ENCODE assay signal across 26 cellular contexts in the genomic region with DNA sequence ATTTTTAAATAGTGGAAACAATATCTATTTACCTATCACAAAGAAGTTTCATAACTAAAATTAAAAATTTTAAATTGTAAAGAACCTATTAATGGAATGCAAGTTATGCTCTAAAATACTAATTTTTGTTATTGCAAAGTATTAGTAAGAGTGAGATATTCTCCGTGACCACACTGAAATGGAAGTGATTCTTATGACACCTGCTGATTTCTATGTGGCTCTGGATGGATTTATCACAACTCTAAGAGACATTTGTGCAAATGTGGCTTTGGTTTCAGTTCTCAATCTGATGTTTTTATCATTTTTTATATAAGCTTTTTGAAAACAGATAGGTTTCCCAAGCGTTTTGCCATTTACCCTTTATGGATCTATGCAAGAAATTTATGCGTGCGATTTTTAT.
"Had no signal": no experiment of that assay in that cellular context is flagged by ENCODE, and none has a peak within 500 bp of the region (broad histone marks: within the 10 kb centered on the region; RNA-seq: fewer than 3 reads in every experiment).

No MANE protein-coding gene starts in this region.

- H3K4me1 ChIP-seq: foreskin keratinocyte, lower lobe of right lung, pancreas, psoas muscle, right atrium auricular region, thyroid gland, upper lobe of right lung had no signal

- H3K4me3 ChIP-seq: lower lobe of right lung, mucosa of descending colon, pancreas, psoas muscle, right atrium auricular region, thyroid gland, upper lobe of right lung had no signal

- H3K27ac ChIP-seq: brain microvascular endothelial cell, foreskin keratinocyte, lower lobe of right lung, pancreas, psoas muscle, right atrium auricular region, thyroid gland, upper lobe of right lung, WERI-Rb-1 had no signal

- FAIRE-seq: endometrium, pancreas, TTC549 had no signal

- H3K9me3 ChIP-seq: lower lobe of right lung, mucosa of descending colon, pancreas, psoas muscle, right atrium auricular region, thyroid gland, upper lobe of right lung had no signal

- ATAC-seq: activated CD8-positive, alpha-beta memory T cell treated with anti-CD3 and anti-CD28 coated beads, Interleukin-2, amount 10 ng/mL, durations not matched to agents 7 days and 5 days; activated CD8-positive, alpha-beta T cell treated with anti-CD3 and anti-CD28 coated beads for 36 hours; foreskin keratinocyte; left lobe of liver; lower lobe of right lung; mucosa of descending colon; pancreas; psoas muscle; upper lobe of right lung had no signal

- H3K27me3 ChIP-seq: brain microvascular endothelial cell, foreskin keratinocyte, pancreas, right atrium auricular region, thyroid gland, upper lobe of right lung had no signal

- H3K36me3 ChIP-seq: brain microvascular endothelial cell, lower lobe of right lung, pancreas, right atrium auricular region, thyroid gland, upper lobe of right lung, WERI-Rb-1 had no signal

- DNase-seq: activated CD4-positive, alpha-beta T cell treated with anti-CD3 and anti-CD28 coated beads, Interleukin-2, amount 10 ng/mL, durations not matched to agents 7 days and 5 days; activated CD4-positive, CD25-positive, alpha-beta regulatory T cell treated with anti-CD3 and anti-CD28 coated beads, Interleukin-2, amount 50 U/mL, for 72 hours; activated CD8-positive, alpha-beta memory T cell treated with anti-CD3 and anti-CD28 coated beads, Interleukin-2, amount 10 ng/mL, durations not matched to agents 7 days and 5 days; activated CD8-positive, alpha-beta T cell treated with anti-CD3 and anti-CD28 coated beads for 36 hours; activated effector memory CD4-positive, alpha-beta T cell treated with anti-CD3 and anti-CD28 coated beads, Interleukin-2, amount 50 U/mL, for 16 hours; activated T-cell treated with anti-CD3 and anti-CD28 coated beads for 4 hours; aorta; brain microvascular endothelial cell; caudate nucleus; effector CD4-positive, alpha-beta T cell; foreskin keratinocyte; lower lobe of right lung; mesendoderm; mucosa of descending colon; nephron progenitor cell; pancreas; psoas muscle; stimulated activated CD4-positive, alpha-beta T cell treated with anti-CD3 and anti-CD28 coated beads, Interleukin-4, amount 100 ng/mL, for 24 hours; substantia nigra; thyroid gland; upper lobe of right lung; WERI-Rb-1 had no signal
